ENCODE assay signal across 8 cellular contexts in genomic region chr7:128608678-128609421, GRCh38.
A peak's percentile ranks its signal among the peaks of the same experiment; 100 is the strongest.
DNase-seq lines count a peak whose midpoint lies in the region; ATAC-seq, FAIRE-seq and TF ChIP-seq lines count a peak whose summit lies in the region.
"Not testable (repeated sequence)": the region's sequence is repeated elsewhere in the genome, so short reads cannot be mapped to it uniquely, and the experiment has no call there.

No MANE protein-coding gene starts in this region.

- peak; percentile 66 for DNase-seq in LHCN-M2 (ENCODE audit: low read depth)
- DNase-seq in PC-3 = peak; percentile 57
- DNase-seq in activated T-cell treated with anti-CD3 and anti-CD28 coated beads for 4 hours = peak; percentile 27
- peak; percentile 48 for DNase-seq in mucosa of gallbladder (ENCODE audit: low spot score)
- not testable (repeated sequence) for DNase-seq in suprapubic skin (ENCODE audit: low spot score in 2 of 2)

- not testable (repeated sequence) for H3K79me2 ChIP-seq in PC-3 (ENCODE audit: low read length)

- H3K9ac ChIP-seq in PC-3 (ENCODE audit: low read length) = peak overlapping the region; percentile 53

- H2AFZ ChIP-seq in PC-3 (ENCODE audit: low read length) = peak overlapping the region; percentile 66

- peak; percentile 97 for FAIRE-seq in G401.6 (lab: Jason Lieb, UNC)

- H3K4me2 ChIP-seq in PC-3 (ENCODE audit: low read length) = peak overlapping the region; percentile 86

- peak; percentile 56 for TF ChIP-seq CTCF in PC-3 (conservative IDR thresholded peaks at IDR 0.05; ENCODE audit: low read depth, low read length)
- peak; percentile 24 to 54 for TF ChIP-seq CTCF in suprapubic skin (IDR thresholded peaks at IDR 0.05)

- not testable (repeated sequence) for H3F3A ChIP-seq in PC-3 (ENCODE audit: low read length, unreplicated experiment)

- not testable (repeated sequence) for H3K27ac ChIP-seq in PC-3 (ENCODE audit: low read length); suprapubic skin

- ATAC-seq in GM21825 (IDR thresholded peaks at IDR 0.05; ENCODE audit: unreplicated experiment) = peak; percentile 77
- peak; percentile 95 for ATAC-seq in PC-3
- ATAC-seq in esophagus mucosa = peak; percentile 81

- BruUV-seq in PC-3 (replicated peaks; lab: Mats Ljungman, UMichigan) = not testable (repeated sequence)

- not testable (repeated sequence) for H3K9me3 ChIP-seq in PC-3 (ENCODE audit: low read length); suprapubic skin

- H3K4me3 ChIP-seq in PC-3 (ENCODE audit: low read length) (peak overlapping the region; percentile 60), suprapubic skin (peak overlapping the region; percentile 15)

- not testable (repeated sequence) for H3K9me2 ChIP-seq in PC-3 (replicated peaks; ENCODE audit: low read length)

- H3K36me3 ChIP-seq in PC-3 (ENCODE audit: low read depth, low read length); suprapubic skin: not testable (repeated sequence)

- not testable (repeated sequence) for H4K20me1 ChIP-seq in PC-3 (ENCODE audit: low read length)

- not testable (repeated sequence) for TF ChIP-seq EP300 in suprapubic skin (IDR thresholded peaks at IDR 0.05)

- not testable (repeated sequence) for H3K4me1 ChIP-seq in PC-3 (ENCODE audit: insufficient read depth, low read length); suprapubic skin

- POLR2A ChIA-PET in PC-3 (lab: Charles Lee; ENCODE audit: unreplicated experiment) = not testable (repeated sequence)

- intact Hi-C loops in PC-3 (cut with micrococcal nuclease) = not testable (repeated sequence)

- H3K27me3 ChIP-seq in PC-3 (ENCODE audit: low read length); suprapubic skin: not testable (repeated sequence)

- TF ChIP-seq POLR2A in suprapubic skin (IDR thresholded peaks at IDR 0.05) = not testable (repeated sequence)

- 4% methylated on average over 6 of the region's 6 CpGs for WGBS in suprapubic skin

- CTCF ChIA-PET in PC-3 (lab: Charles Lee) = interaction anchor here (0.6 kb wide), 1 partner anchor 79 kb away, joined by 3 read pairs; no protein-coding TSS in a partner anchor
